In the genomic region with DNA sequence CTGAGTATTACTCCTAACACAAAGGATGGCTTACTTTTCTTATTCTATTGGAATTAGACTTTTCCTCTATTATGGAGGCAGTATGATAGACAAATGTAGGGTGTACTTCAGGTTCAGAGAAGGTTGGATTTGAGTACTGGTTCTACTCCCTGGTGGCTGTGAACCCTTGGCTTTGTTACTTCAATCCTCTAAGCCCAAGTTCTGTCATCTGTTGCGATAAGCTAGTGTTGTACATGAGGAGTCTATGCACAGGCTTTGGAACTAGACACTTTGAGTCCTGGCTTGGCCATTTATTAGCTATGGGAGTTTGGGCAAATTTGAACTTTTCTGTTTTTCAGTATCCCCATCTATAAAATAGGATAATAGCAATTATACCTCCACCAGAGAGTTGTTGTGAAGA, we compare ENCODE assay signal across 11 cellular contexts. TPM values are rescaled to one million over a fixed set of nuclear protein-coding genes. Genes with fewer than 3 reads are reported as not detected.
"Had no signal": no experiment of that assay in that cellular context is flagged by ENCODE, and none has a peak within 500 bp of the region (broad histone marks: within the 10 kb centered on the region; RNA-seq: fewer than 3 reads in every experiment).

No MANE protein-coding gene starts in this region.

RNA-seq across cellular contexts. Expression of a gene that starts 39.7 kb away (rescaled TPM):
- total RNA-seq: activated B cell treated with CpG ODN at 0.5 μM for 24 hours; activated CD4-positive, alpha-beta memory T cell treated with anti-CD3 and anti-CD28 coated beads for 36 hours; activated CD4-positive, alpha-beta memory T cell treated with anti-CD3 and anti-CD28 coated beads, Interleukin-2, amount 10 ng/mL, durations not matched to agents 7 days and 5 days; activated CD8-positive, alpha-beta memory T cell treated with anti-CD3 and anti-CD28 coated beads, Interleukin-2, amount 10 ng/mL, durations not matched to agents 7 days and 5 days had no signal

RNA-seq across cellular contexts. Expression of a gene that starts 54.3 kb away (rescaled TPM):
- total RNA-seq: activated B cell treated with CpG ODN at 0.5 μM for 24 hours; activated CD4-positive, alpha-beta memory T cell treated with anti-CD3 and anti-CD28 coated beads for 36 hours; activated CD4-positive, alpha-beta memory T cell treated with anti-CD3 and anti-CD28 coated beads, Interleukin-2, amount 10 ng/mL, durations not matched to agents 7 days and 5 days; activated CD4-positive, alpha-beta T cell treated with anti-CD3 and anti-CD28 coated beads for 36 hours; activated CD4-positive, alpha-beta T cell treated with anti-CD3 and anti-CD28 coated beads, Interleukin-2, amount 10 ng/mL, durations not matched to agents 24 days and 14 days; activated CD8-positive, alpha-beta memory T cell treated with anti-CD3 and anti-CD28 coated beads for 36 hours; activated CD8-positive, alpha-beta memory T cell treated with anti-CD3 and anti-CD28 coated beads, Interleukin-2, amount 10 ng/mL, durations not matched to agents 7 days and 5 days; activated CD8-positive, alpha-beta T cell treated with anti-CD3 and anti-CD28 coated beads for 36 hours; activated CD8-positive, alpha-beta T cell treated with anti-CD3 and anti-CD28 coated beads, Interleukin-2, amount 10 ng/mL, durations not matched to agents 7 days and 5 days; T-helper 1 cell treated with Interleukin-12 subunit alpha and Interleukin-12 subunit beta and Interleukin-4 antibody, amounts not matched to agents 30 ng/mL and 1 ng/mL, for 36 hours; T-helper 2 cell treated with Interferon-gamma antibody and Interleukin-4, amounts not matched to agents 100 ng/mL and 5 ng/mL, for 36 hours had no signal
